ENCODE assay signal across 12 cellular contexts in genomic region chr4:172654482-172654881, GRCh38.
"Had no signal": no experiment of that assay in that cellular context is flagged by ENCODE, and none has a peak within 500 bp of the region (broad histone marks: within the 10 kb centered on the region; RNA-seq: fewer than 3 reads in every experiment).

No MANE protein-coding gene starts in this region.

- H3K4me3 Mint-ChIP-seq: activated B cell treated with CpG ODN at 0.5 μM for 24 hours; activated CD4-positive, alpha-beta T cell treated with anti-CD3 and anti-CD28 coated beads, Interleukin-2, amount 10 ng/mL, durations not matched to agents 24 days and 14 days; nephron had no signal

- H3K4me1 ChIP-seq: foreskin keratinocyte, heart left ventricle had no signal

- H3K27me3 Mint-ChIP-seq: activated B cell treated with CpG ODN at 0.5 μM for 24 hours; activated CD4-positive, alpha-beta T cell treated with anti-CD3 and anti-CD28 coated beads, Interleukin-2, amount 10 ng/mL, durations not matched to agents 24 days and 14 days had no signal

- ATAC-seq: foreskin keratinocyte, heart left ventricle had no signal

- H3K4me3 ChIP-seq: cardiac muscle cell, heart left ventricle, ovary, stomach, thoracic aorta had no signal

- H3K9me3 ChIP-seq: ovary, stomach, thoracic aorta had no signal

- H3K4me1 Mint-ChIP-seq: activated B cell treated with CpG ODN at 0.5 μM for 24 hours; activated CD4-positive, alpha-beta T cell treated with anti-CD3 and anti-CD28 coated beads, Interleukin-2, amount 10 ng/mL, durations not matched to agents 24 days and 14 days; nephron had no signal

- DNase-seq: activated B cell treated with CpG ODN at 0.5 μM for 24 hours; activated CD4-positive, alpha-beta T cell treated with anti-CD3 and anti-CD28 coated beads, Interleukin-2, amount 10 ng/mL, durations not matched to agents 24 days and 14 days; activated naive CD4-positive, alpha-beta T cell treated with Interleukin-2 at 50 U/mL for 16 hours; foreskin keratinocyte; heart left ventricle; mesendoderm; ovary; stimulated activated CD4-positive, alpha-beta T cell treated with anti-CD3 and anti-CD28 coated beads, Interleukin-4, amount 100 ng/mL, for 1 hour; stomach had no signal

- H3K27me3 ChIP-seq: cardiac muscle cell, foreskin keratinocyte, heart left ventricle, ovary, stomach had no signal

- H3K9me3 Mint-ChIP-seq: activated CD4-positive, alpha-beta T cell treated with anti-CD3 and anti-CD28 coated beads, Interleukin-2, amount 10 ng/mL, durations not matched to agents 24 days and 14 days; nephron had no signal

- H3K27ac ChIP-seq: cardiac muscle cell, foreskin keratinocyte, heart left ventricle, ovary, stomach, thoracic aorta had no signal

- H3K27ac Mint-ChIP-seq: activated B cell treated with CpG ODN at 0.5 μM for 24 hours; activated CD4-positive, alpha-beta T cell treated with anti-CD3 and anti-CD28 coated beads, Interleukin-2, amount 10 ng/mL, durations not matched to agents 24 days and 14 days; nephron had no signal

- H3K36me3 ChIP-seq: cardiac muscle cell, heart left ventricle, ovary, stomach, thoracic aorta had no signal
